Comparison of ENCODE assay signal across 26 cellular contexts in the genomic region with DNA sequence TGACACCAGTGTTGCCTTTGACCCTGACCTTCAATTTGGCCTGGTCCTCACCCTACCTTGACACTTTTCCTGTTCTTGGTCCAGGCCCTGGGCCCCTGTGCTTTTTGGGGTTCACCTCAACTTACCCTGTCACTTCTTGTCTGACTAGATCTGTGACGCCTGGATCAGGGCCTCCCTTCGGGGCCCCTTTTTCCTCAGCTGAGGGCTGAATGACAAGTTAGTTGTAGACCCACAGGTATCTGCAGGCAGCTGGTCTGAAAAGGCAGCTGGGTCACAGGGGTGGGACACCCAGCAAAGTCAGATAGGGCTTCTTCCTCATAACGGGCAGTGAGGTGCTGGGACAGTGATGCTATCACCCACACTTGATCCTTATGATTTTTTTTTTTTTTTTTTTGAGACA.
"Had no signal": no experiment of that assay in that cellular context is flagged by ENCODE, and none has a peak within 500 bp of the region (broad histone marks: within the 10 kb centered on the region; RNA-seq: fewer than 3 reads in every experiment).

No MANE protein-coding gene starts in this region.

- DNase-seq: activated CD4-positive, alpha-beta T cell treated with anti-CD3 and anti-CD28 coated beads for 4 hours; activated CD4-positive, alpha-beta T cell treated with anti-CD3 and anti-CD28 coated beads, Interleukin-2, amount 50 U/mL, for 4 hours; activated gamma-delta T cell; activated naive CD4-positive, alpha-beta T cell treated with anti-CD3 and anti-CD28 coated beads for 36 hours; activated naive CD8-positive, alpha-beta T cell treated with anti-CD3 and anti-CD28 coated beads for 36 hours; activated T-cell treated with anti-CD3 and anti-CD28 coated beads for 4 hours; activated T-cell treated with anti-CD3 and anti-CD28 coated beads, Interleukin-2, amount 50 U/mL, for 48 hours; brain microvascular endothelial cell; KG1; NCI-H1048; NCI-H146; NCI-H187 treated with DMSO at 0.1 percent for 48 hours; NCI-H2081 treated with DMSO at 0.1 percent for 48 hours; NCI-H446; NCI-H524; Peyer's patch; SHP77; SW 1271 had no signal

- ATAC-seq: activated CD4-positive, CD25-positive, alpha-beta regulatory T cell treated with anti-CD3 and anti-CD28 coated beads, Interleukin-2, amount 50 U/mL, for 24 hours; activated T-helper 17 cell treated with anti-CD3 and anti-CD28 coated beads, Interleukin-2, amount 50 U/mL, for 72 hours; SK-N-SH treated with all-trans-retinoic acid at 6 μM for 48 hours had no signal

- H3K27ac ChIP-seq: brain microvascular endothelial cell, cardiac muscle cell, Peyer's patch, RWPE1, SJSA1 had no signal

- H3K36me3 Mint-ChIP-seq: activated naive CD8-positive, alpha-beta T cell treated with anti-CD3 and anti-CD28 coated beads for 36 hours; IgD-negative memory B cell had no signal

- H3K4me3 ChIP-seq: cardiac muscle cell, Peyer's patch, SJSA1 had no signal

- H3K4me1 Mint-ChIP-seq: activated naive CD8-positive, alpha-beta T cell treated with anti-CD3 and anti-CD28 coated beads for 36 hours; activated T-helper 17 cell treated with anti-CD3 and anti-CD28 coated beads, Interleukin-2, amount 50 U/mL, for 72 hours had no signal

- H3K27ac Mint-ChIP-seq: activated naive CD4-positive, alpha-beta T cell treated with anti-CD3 and anti-CD28 coated beads for 36 hours; activated naive CD8-positive, alpha-beta T cell treated with anti-CD3 and anti-CD28 coated beads for 36 hours; IgD-negative memory B cell; T-helper 2 cell treated with Interferon-gamma antibody and Interleukin-4, amounts not matched to agents 5 μg/mL and 100 μg/mL, for 36 hours had no signal

- H3K9me3 Mint-ChIP-seq: activated naive CD4-positive, alpha-beta T cell treated with anti-CD3 and anti-CD28 coated beads for 36 hours; activated naive CD8-positive, alpha-beta T cell treated with anti-CD3 and anti-CD28 coated beads for 36 hours; activated T-helper 17 cell treated with anti-CD3 and anti-CD28 coated beads, Interleukin-2, amount 50 U/mL, for 72 hours; IgD-negative memory B cell; T-helper 2 cell treated with Interferon-gamma antibody and Interleukin-4, amounts not matched to agents 5 μg/mL and 100 μg/mL, for 36 hours had no signal

- H3K4me3 Mint-ChIP-seq: activated naive CD4-positive, alpha-beta T cell treated with anti-CD3 and anti-CD28 coated beads for 36 hours; activated naive CD8-positive, alpha-beta T cell treated with anti-CD3 and anti-CD28 coated beads for 36 hours; activated T-helper 17 cell treated with anti-CD3 and anti-CD28 coated beads, Interleukin-2, amount 50 U/mL, for 72 hours; IgD-negative memory B cell; T-helper 2 cell treated with Interferon-gamma antibody and Interleukin-4, amounts not matched to agents 5 μg/mL and 100 μg/mL, for 36 hours had no signal
